Comparison of ENCODE assay signal across 1 cellular context in genomic region chr19:57578487-57579205, GRCh38.
TF ChIP-seq lines count a peak whose summit lies in the region.

Gene ZNF416, minus strand, starts transcription at chr19:57578911. Its CDS starts 207 bp downstream, at chr19:57578704.

TF ChIP-seq in HepG2, 621 proteins besides CTCF, POLR2A, EP300 and RAD21 (continued from another document and continues in another):
- TF ChIP-seq ZBTB25 (CRISPR knock-in tag; IDR thresholded peaks at IDR 0.05) (peak; percentile 51; the same call in 1 of the 2 replicates), PAXIP1 (CRISPR knock-in tag; conservative IDR thresholded peaks at IDR 0.05) (no peak), AFF4 (CRISPR knock-in tag; IDR thresholded peaks at IDR 0.05) (no peak), FOXP4 (CRISPR knock-in tag; IDR thresholded peaks at IDR 0.05) (peak; percentile 18; the same call in 1 of the 2 replicates), HHEX (CRISPR knock-in tag; IDR thresholded peaks at IDR 0.05) (no peak), ZNF235 (CRISPR knock-in tag; IDR thresholded peaks at IDR 0.05; ENCODE audit: borderline replicate concordance) (no peak; the same call in 1 of the 2 replicates), ZNF605 (CRISPR knock-in tag; IDR thresholded peaks at IDR 0.05) (peak; percentile 17; the same call in 1 of the 2 replicates), MAX (IDR thresholded peaks at IDR 0.05) (peak; percentile 79), PTBP1 (IDR thresholded peaks at IDR 0.05; ENCODE audit: low read depth, low read length, poor library complexity, severe bottlenecking) (no peak), HDAC1 (CRISPR knock-in tag; IDR thresholded peaks at IDR 0.05) (peak; percentile 58; the same call in 1 of the 2 replicates), IRF9 (CRISPR knock-in tag; IDR thresholded peaks at IDR 0.05; ENCODE audit: borderline replicate concordance) (no peak), NFE2L1 (CRISPR knock-in tag; IDR thresholded peaks at IDR 0.05; ENCODE audit: borderline replicate concordance) (0 out of 2 replicates have a peak, but pooled peaks have one; percentile 29), ARNT2 (CRISPR knock-in tag; IDR thresholded peaks at IDR 0.05; ENCODE audit: low read depth) (peak; percentile 49; the same call in 1 of the 2 replicates), HNF1A (IDR thresholded peaks at IDR 0.05; ENCODE audit: low read depth) (0 out of 2 replicates have a peak, but pooled peaks have one; percentile 25), HNF1A (CRISPR knock-in tag; IDR thresholded peaks at IDR 0.05; ENCODE audit: borderline replicate concordance) (peak; percentile 38; the same call in 1 of the 2 replicates), MEIS1 (CRISPR knock-in tag; IDR thresholded peaks at IDR 0.05; ENCODE audit: borderline replicate concordance) (no peak; the same call in 1 of the 2 replicates), DDIT3 (CRISPR knock-in tag; IDR thresholded peaks at IDR 0.05) (no peak), KMT2B (CRISPR knock-in tag; IDR thresholded peaks at IDR 0.05) (peak; percentile 90; the same call in 1 of the 2 replicates), MLX (CRISPR knock-in tag; IDR thresholded peaks at IDR 0.05) (no peak), ZNF570 (CRISPR knock-in tag; IDR thresholded peaks at IDR 0.05; ENCODE audit: borderline replicate concordance) (no peak), MXD4 (CRISPR knock-in tag; IDR thresholded peaks at IDR 0.05) (no peak), STAG1 (CRISPR knock-in tag; IDR thresholded peaks at IDR 0.05) (peak; percentile 53), ZMYM4 (CRISPR knock-in tag; IDR thresholded peaks at IDR 0.05) (peak; percentile 67), TARDBP (CRISPR knock-in tag; IDR thresholded peaks at IDR 0.05) (peak; percentile 52; the same call in 1 of the 2 replicates), HMGXB4 (CRISPR knock-in tag; IDR thresholded peaks at IDR 0.05; ENCODE audit: borderline replicate concordance in 1 of 2, low read depth in 1 of 2) (peak; percentile 68 to 84; a peak in 3 of 4 replicates), ZNF34 (CRISPR knock-in tag; IDR thresholded peaks at IDR 0.05; ENCODE audit: borderline replicate concordance) (no peak), ZNF549 (CRISPR knock-in tag; IDR thresholded peaks at IDR 0.05) (no peak), FOXP1 (IDR thresholded peaks at IDR 0.05) (no peak), FOXP1 (CRISPR knock-in tag; IDR thresholded peaks at IDR 0.05) (no peak), LCORL (IDR thresholded peaks at IDR 0.05) (no peak), LCORL (CRISPR knock-in tag; IDR thresholded peaks at IDR 0.05) (no peak; the same call in 1 of the 2 replicates), ZBTB46 (CRISPR knock-in tag; IDR thresholded peaks at IDR 0.05; ENCODE audit: borderline replicate concordance) (no peak), ZNF878 (CRISPR knock-in tag; IDR thresholded peaks at IDR 0.05) (no peak), CBFB (CRISPR knock-in tag; IDR thresholded peaks at IDR 0.05) (no peak), ZNF616 (CRISPR knock-in tag; IDR thresholded peaks at IDR 0.05; ENCODE audit: low read depth) (no peak), TMF1 (CRISPR knock-in tag; IDR thresholded peaks at IDR 0.05; ENCODE audit: low read depth) (no peak)
